Comparison of ENCODE assay signal across 8 cellular contexts in genomic region chr3:141460097-141460704, GRCh38. TPM values are rescaled to one million over a fixed set of nuclear protein-coding genes. Genes with fewer than 3 reads are reported as not detected.
DNase-seq lines count a peak whose midpoint lies in the region; ATAC-seq and TF ChIP-seq lines count a peak whose summit lies in the region.

No MANE protein-coding gene starts in this region.

- H3K9me3 Mint-ChIP-seq in activated CD4-positive, alpha-beta T cell treated with anti-CD3 and anti-CD28 coated beads for 36 hours (ENCODE audit: low read depth): peaks cover 12% of the 10 kb centered on the region

- H3K27me3 ChIP-seq in left lung: no peaks in the 10 kb centered on the region

- intact Hi-C loops in activated CD4-positive, alpha-beta T cell treated with anti-CD3 and anti-CD28 coated beads for 36 hours (cut with DNase I, micrococcal nuclease): loop anchor here (1.0 to 10.0 kb wide), 9 partner anchors 101 to 821 kb away; partner anchors contain the start of gene RNF7 (in 1 of the 2)
- intact Hi-C loops in left lung (cut with DNase I): loop anchor here in 1 of 2 donors (5.0 kb wide), 1 partner anchor 102 kb away; no protein-coding TSS in a partner anchor

- H3K27ac Mint-ChIP-seq in activated CD4-positive, alpha-beta T cell treated with anti-CD3 and anti-CD28 coated beads for 36 hours: no peak overlapping the region

- H3K36me3 Mint-ChIP-seq in activated CD4-positive, alpha-beta T cell treated with anti-CD3 and anti-CD28 coated beads for 36 hours (ENCODE audit: low read depth): peaks cover 10% of the 10 kb centered on the region

- POLR2A ChIA-PET in activated CD4-positive, alpha-beta T cell treated with anti-CD3 and anti-CD28 coated beads for 36 hours (lab: Charles Lee): interaction anchor here (0.6 to 0.7 kb wide), 3 partner anchors 93 to 101 kb away, joined by 3 to 4 read pairs (median 4); no protein-coding TSS in a partner anchor

- peaks cover 5 to 6% of the 10 kb centered on the region in 2 donors for H3K4me1 ChIP-seq in left lung

- peak in 12 of 14 donors; percentile 20 to 76 (median 57) for DNase-seq in C1 segment of cervical spinal cord (lab: John Stamatoyannopoulos, UW)
- DNase-seq in NCI-H524 treated with DMSO at 0.1 percent for 48 hours (lab: John Stamatoyannopoulos, UW): peak; percentile 8
- peak; percentile 96 for DNase-seq in activated CD4-positive, alpha-beta T cell treated with anti-CD3 and anti-CD28 coated beads for 36 hours
- peak; percentile 3 to 47 for DNase-seq in cerebellar nuclear complex (lab: John Stamatoyannopoulos, UW)
- DNase-seq in left lung: peak; percentile 85 to 89
- DNase-seq in stimulated activated CD4-positive, alpha-beta T cell treated with anti-CD3 and anti-CD28 coated beads, Interleukin-4, amount 100 ng/mL, for 48 hours (ENCODE audit: low read depth in 2 of 2): peak; percentile 86 to 93

- H3K36me3 ChIP-seq in left lung: no peaks in the 10 kb centered on the region

- no peaks in the 10 kb centered on the region for H3K27me3 Mint-ChIP-seq in activated CD4-positive, alpha-beta T cell treated with anti-CD3 and anti-CD28 coated beads for 36 hours

- H3K27ac ChIP-seq in left lung: no peak overlapping the region

- H3K4me1 Mint-ChIP-seq in activated CD4-positive, alpha-beta T cell treated with anti-CD3 and anti-CD28 coated beads for 36 hours: peaks cover 7% of the 10 kb centered on the region

- peak; percentile 77 to 83 for TF ChIP-seq CTCF in left lung (IDR thresholded peaks at IDR 0.05)

- no peak overlapping the region for H3K4me3 ChIP-seq in left lung

- H3K4me3 Mint-ChIP-seq in activated CD4-positive, alpha-beta T cell treated with anti-CD3 and anti-CD28 coated beads for 36 hours: no peak overlapping the region

- peak; percentile 98 for ATAC-seq in GM19351 (IDR thresholded peaks at IDR 0.05; ENCODE audit: unreplicated experiment)
- peak; percentile 90 for ATAC-seq in HG03457 (IDR thresholded peaks at IDR 0.05; ENCODE audit: unreplicated experiment)
- peak; percentile 100 for ATAC-seq in activated CD4-positive, alpha-beta T cell treated with anti-CD3 and anti-CD28 coated beads for 36 hours
- peak; percentile 97 for ATAC-seq in left lung

- CTCF ChIA-PET in activated CD4-positive, alpha-beta T cell treated with anti-CD3 and anti-CD28 coated beads for 36 hours (lab: Charles Lee): interaction anchor here (0.6 to 11.8 kb wide), 41 partner anchors 8 to 1996 kb away, joined by 3 to 354 read pairs (median 4); no protein-coding TSS in a partner anchor

- peaks cover 0 to 14% of the 10 kb centered on the region in 2 donors for H3K9me3 ChIP-seq in left lung

RNA-seq across cellular contexts. Expression of gene RASA2, which starts 26.6 kb away (rescaled TPM):
- 10 to 100 TPM; 30.8 to 32.0 TPM for total RNA-seq in activated CD4-positive, alpha-beta T cell treated with anti-CD3 and anti-CD28 coated beads for 36 hours
- total RNA-seq in left lung: 10 to 100 TPM; 17.2 to 23.3 TPM

Comparison
In these comparisons a context has a peak if more than half of its experiments do, and no peak if none do; other contexts are left out.
1. DNase-seq: peak in every context shown above with its lines; median percentile 96 in activated CD4-positive, alpha-beta T cell treated with anti-CD3 and anti-CD28 coated beads for 36 hours; 90 in stimulated activated CD4-positive, alpha-beta T cell treated with anti-CD3 and anti-CD28 coated beads, Interleukin-4, amount 100 ng/mL, for 48 hours; 87 in left lung; 57 in C1 segment of cervical spinal cord; 25 in cerebellar nuclear complex; 8 in NCI-H524 treated with DMSO at 0.1 percent for 48 hours.